In the genomic region with DNA sequence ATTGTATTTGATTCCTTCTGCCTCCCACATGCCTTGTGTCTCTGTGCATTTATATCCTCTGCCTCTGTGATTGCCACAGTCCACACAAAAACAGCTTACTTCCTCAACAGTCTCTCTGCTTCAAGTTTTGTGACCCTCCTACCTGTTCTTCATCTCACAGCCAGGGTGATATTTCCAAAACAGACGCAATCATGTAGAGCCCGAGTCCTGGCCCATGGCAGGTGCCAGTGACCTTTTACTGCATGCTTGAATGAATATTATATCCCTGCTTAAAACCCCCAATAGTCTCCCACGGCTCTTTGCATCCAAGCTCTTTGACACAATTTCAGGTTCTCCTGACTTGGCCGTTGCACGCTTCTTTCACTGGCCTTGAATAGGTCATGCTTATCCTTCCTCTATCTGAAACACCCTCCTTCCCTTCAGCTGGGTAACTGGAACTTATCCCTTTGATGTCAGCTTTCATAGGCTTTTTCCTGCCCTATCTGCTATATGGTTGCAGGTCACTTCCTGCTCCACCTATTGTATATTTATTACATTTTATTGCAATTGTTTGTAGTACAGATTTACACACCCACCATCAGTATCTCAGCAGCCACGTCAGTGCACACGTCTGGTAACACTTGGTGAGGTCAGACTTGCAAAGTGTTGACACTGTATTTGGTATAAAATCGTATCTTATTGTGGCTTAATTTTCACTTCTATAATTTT, we compare ENCODE assay signal across 26 cellular contexts. TPM values are rescaled to one million over a fixed set of nuclear protein-coding genes. Genes with fewer than 3 reads are reported as not detected.
DNase-seq lines count a peak whose midpoint lies in the region; ATAC-seq, FAIRE-seq and TF ChIP-seq lines count a peak whose summit lies in the region.
"Had no signal": no experiment of that assay in that cellular context is flagged by ENCODE, and none has a peak within 500 bp of the region (broad histone marks: within the 10 kb centered on the region; RNA-seq: fewer than 3 reads in every experiment).

No MANE protein-coding gene starts in this region.

- no peak overlapping the region for H3K27ac ChIP-seq in H1 (ENCODE audit: low read depth, low read length)
- H3K27ac ChIP-seq: A549; BLaER1 treated with 17β-estradiol and CSF1 and Interleukin-3, amounts not matched to agents 10 nM and 100 nM; KMS-11; PC-9; SJCRH30 had no signal

- H3K23ac ChIP-seq in H1 (ENCODE audit: insufficient read length) = no peak overlapping the region

- intact Hi-C loops in mucosa of descending colon (cut with DNase I, micrococcal nuclease) = no loop called here

- H3K9me3 Mint-ChIP-seq in WTC11 = peaks cover 68% of the 10 kb centered on the region

- no peak overlapping the region for H2BK120ac ChIP-seq in H1 (replicated peaks; ENCODE audit: low read depth, low read length)

- FAIRE-seq in H1 (lab: Jason Lieb, UNC) (no peak), urothelium cell line (lab: Jason Lieb, UNC) (peak; percentile 72)
- FAIRE-seq: A549, G401.6 had no signal

- TF ChIP-seq POLR2A in H1 (IDR thresholded peaks at IDR 0.05; ENCODE audit: control extremely low read depth in 1 of 2, low read depth in 2 of 2, low read length in 2 of 2) = no peak

- no peak overlapping the region for H3K4me3 ChIP-seq in H1 (ENCODE audit: extremely low read depth in 1 of 4, insufficient read depth in 2 of 4, low read depth in 3 of 4, low read length in 4 of 4)
- H3K4me3 ChIP-seq in mucosa of descending colon = no peak overlapping the region
- H3K4me3 ChIP-seq: A549; BLaER1 treated with 17β-estradiol and CSF1 and Interleukin-3, amounts not matched to agents 10 nM and 100 nM; PC-9; SJCRH30 had no signal

- peak overlapping the region; percentile 2 for H3K56ac ChIP-seq in H1 (replicated peaks; ENCODE audit: insufficient read length, low read depth, low read length)

- peaks cover 11% of the 10 kb centered on the region; the same call in 1 of the 2 replicates for H3K27me3 Mint-ChIP-seq in WTC11 (ENCODE audit: low read depth)

- H3K27ac Mint-ChIP-seq in WTC11 = no peak overlapping the region
- H3K27ac Mint-ChIP-seq: CD4-positive, alpha-beta memory T cell had no signal

- H3K9ac ChIP-seq in H1 (replicated peaks in 1 of 4; ENCODE audit: extremely low read depth in 1 of 4, low read depth in 3 of 4, low read length in 3 of 4) = no peak overlapping the region
- H3K9ac ChIP-seq: BLaER1 treated with 17β-estradiol and CSF1 and Interleukin-3, amounts not matched to agents 10 nM and 100 nM; KMS-11 had no signal

- TF ChIP-seq EP300 in H1 (IDR thresholded peaks at IDR 0.05; ENCODE audit: borderline replicate concordance in 1 of 2, low read depth in 2 of 2, low read length in 2 of 2) = no peak

- no peaks in the 10 kb centered on the region for H3K27me3 ChIP-seq in H1 (replicated peaks in 1 of 4; ENCODE audit: control insufficient read depth in 3 of 4, extremely low read depth in 1 of 4, insufficient read depth in 3 of 4, low read length in 3 of 4)
- H3K27me3 ChIP-seq: BLaER1 treated with 17β-estradiol and CSF1 and Interleukin-3, amounts not matched to agents 10 nM and 100 nM; SJCRH30 had no signal

- H3K36me3 Mint-ChIP-seq in WTC11 = peaks cover 57% of the 10 kb centered on the region
- H3K36me3 Mint-ChIP-seq: CD4-positive, alpha-beta memory T cell had no signal

- no peak overlapping the region for H3K4me2 ChIP-seq in H1 (ENCODE audit: insufficient read depth in 1 of 2, low read depth in 2 of 2, low read length in 2 of 2)
- H3K4me2 ChIP-seq: A549; BLaER1 treated with 17β-estradiol and CSF1 and Interleukin-3, amounts not matched to agents 10 nM and 100 nM; KMS-11; PC-9 had no signal

- H3K14ac ChIP-seq in H1 (ENCODE audit: insufficient read length) = no peak overlapping the region

- peaks cover 3% of the 10 kb centered on the region; the same call in 1 of the 2 replicates for H3K23me2 ChIP-seq in H1 (ENCODE audit: low read depth, low read length)

- ATAC-seq in mucosa of descending colon = peak; percentile 69
- no peak for ATAC-seq in WTC11
- ATAC-seq: A549, HCT116, Right ventricle myocardium inferior, SK-N-SH treated with all-trans-retinoic acid at 6 μM for 48 hours had no signal

- H2AK5ac ChIP-seq in H1 (ENCODE audit: low read depth, low read length) = no peak overlapping the region

- CTCF ChIA-PET in H1 (lab: Charles Lee; ENCODE audit: partially characterized antibody) = interaction anchor here (1.2 to 1.7 kb wide), 2 partner anchors 12 to 19 kb away, joined by 3 to 5 read pairs; no protein-coding TSS in a partner anchor
- CTCF ChIA-PET in WTC11 (lab: Charles Lee) = no interaction called here

- no peak overlapping the region for H3K18ac ChIP-seq in H1 (ENCODE audit: extremely low read depth, low read length)

- H4K91ac ChIP-seq in H1 (replicated peaks; ENCODE audit: insufficient read length, low read length) = no peak overlapping the region

- H3K79me2 ChIP-seq in H1 (ENCODE audit: control insufficient read depth in 1 of 2, insufficient read depth in 2 of 2, low read length in 2 of 2) = no peaks in the 10 kb centered on the region

- no peak overlapping the region for H2AFZ ChIP-seq in H1 (ENCODE audit: low read length)
- H2AFZ ChIP-seq: PC-9 had no signal

- no peak overlapping the region for H2BK20ac ChIP-seq in H1 (ENCODE audit: low read length)

- no peak overlapping the region for H4K5ac ChIP-seq in H1 (ENCODE audit: insufficient read length, low read depth, low read length)

- H3K36me3 ChIP-seq in H1 (ENCODE audit: control insufficient read depth in 2 of 4, insufficient read depth in 4 of 4, low read length in 3 of 4) (no peaks in the 10 kb centered on the region; a peak in 1 of 8 replicates), mucosa of descending colon (ENCODE audit: low read depth) (no peaks in the 10 kb centered on the region)
- H3K36me3 ChIP-seq: BLaER1 treated with 17β-estradiol and CSF1 and Interleukin-3, amounts not matched to agents 10 nM and 100 nM; SJCRH30 had no signal

- H2BK5ac ChIP-seq in H1 (ENCODE audit: low read depth, low read length) = no peak overlapping the region

- H4K8ac ChIP-seq in H1 (ENCODE audit: extremely low read depth, insufficient read depth, low read length) = no peak overlapping the region

- H4K20me1 ChIP-seq in H1 (replicated peaks in 1 of 2; ENCODE audit: control insufficient read depth in 1 of 2, insufficient read depth in 2 of 2, low read length in 2 of 2) = no peaks in the 10 kb centered on the region
- H4K20me1 ChIP-seq: BLaER1 treated with 17β-estradiol and CSF1 and Interleukin-3, amounts not matched to agents 10 nM and 100 nM had no signal

- no peak overlapping the region for H3K4me3 Mint-ChIP-seq in WTC11
- H3K4me3 Mint-ChIP-seq: CD4-positive, alpha-beta memory T cell had no signal

- no peak for TF ChIP-seq CTCF in H1 (IDR thresholded peaks at IDR 0.05; ENCODE audit: control extremely low read depth in 1 of 3, insufficient read depth in 1 of 3, low read depth in 1 of 3, low read length in 3 of 3)
- no peak for TF ChIP-seq CTCF in mucosa of descending colon (IDR thresholded peaks at IDR 0.05)
- no peak for TF ChIP-seq CTCF in WTC11 (IDR thresholded peaks at IDR 0.05)

- peak; percentile 63 for DNase-seq in LoVo (ENCODE audit: low spot score)
- no peak for DNase-seq in H1 (ENCODE audit: low read depth in 1 of 2, low spot score in 2 of 2)
- DNase-seq in mucosa of descending colon = peak in 1 of 3 donors; percentile 69
- DNase-seq in urothelium cell line (ENCODE audit: low spot score) = no peak
- DNase-seq in WTC11 (ENCODE audit: low spot score) = no peak
- DNase-seq in cerebellum (ENCODE audit: low spot score) = no peak
- DNase-seq in Kasumi-1 (lab: John Stamatoyannopoulos, UW) = no peak
- DNase-seq: AML-193; CD4-positive, alpha-beta memory T cell; COR-L47; DMS53; IMR-90; NCI-H2029; NCI-H2227 treated with DMSO at 0.1 percent for 48 hours; NCI-H526 treated with DMSO at 0.1 percent for 48 hours; PC-9; SJCRH30 had no signal

- POLR2A ChIA-PET in H1 (lab: Charles Lee; ENCODE audit: partially characterized antibody) (no interaction called here), WTC11 (lab: Charles Lee) (no interaction called here)

- H3K4me1 ChIP-seq in H1 (replicated peaks in 1 of 4; ENCODE audit: control insufficient read depth in 3 of 4, insufficient read depth in 4 of 4, low read length in 3 of 4) = peaks cover 0 to 7% (median 4%) of the 10 kb centered on the region in 4 experiments; a peak in 2 of 7 replicates
- H3K4me1 ChIP-seq in mucosa of descending colon (ENCODE audit: low read depth) = peaks cover 25% of the 10 kb centered on the region

- H3K79me1 ChIP-seq in H1 (ENCODE audit: low read depth, low read length) = no peaks in the 10 kb centered on the region

- peaks cover 21% of the 10 kb centered on the region for H3K4me1 Mint-ChIP-seq in WTC11

- peaks cover 32 to 38% of the 10 kb centered on the region in 2 experiments for H3K9me3 ChIP-seq in H1 (ENCODE audit: insufficient read depth in 2 of 2, low read depth in 1 of 2, low read length in 1 of 2)
- H3K9me3 ChIP-seq in mucosa of descending colon = no peaks in the 10 kb centered on the region

- no peak overlapping the region for H2BK15ac ChIP-seq in H1 (ENCODE audit: low read length)

- 85% methylated on average over 8 of the region's 8 CpGs; no CpG with 5 or more reads in 1 of the 2 experiments for WGBS in H1 (ENCODE audit: extremely low coverage in 1 of 2, insufficient coverage in 1 of 2, insufficient read length in 1 of 2, insufficient replicate concordance in 2 of 2, low coverage in 1 of 2, low lambda C conversion rate in 2 of 2, missing lambda C conversion rate in 1 of 2), 2 experiments

- no peak for TF ChIP-seq RAD21 in H1 (IDR thresholded peaks at IDR 0.05 in 1 of 2, conservative IDR thresholded peaks at IDR 0.05 in 1 of 2; ENCODE audit: low read depth in 2 of 2, low read length in 2 of 2)

- no peak overlapping the region for H2BK12ac ChIP-seq in H1 (ENCODE audit: low read depth, low read length)

- H3K4ac ChIP-seq in H1 (replicated peaks; ENCODE audit: insufficient read length, low read depth, low read length) = no peak overlapping the region

RNA-seq across cellular contexts. Expression of gene IL1B, which starts 29.7 kb away (rescaled TPM):
- total RNA-seq in H1 (2021; fragmentation: NEBNext Ultra II Directional; extraction: Animal tissue kit (Norgen Biotek cat#: 25700)) = not detected in 2 replicates
- polyA plus RNA-seq in H1 (2011; rRNA removed) = not detected in 2 replicates
- 0.12 TPM for polyA plus RNA-seq in H1 (2011; cell fraction: cytosol; rRNA removed)
- polyA plus RNA-seq in H1 (2011; cell fraction: nucleus; rRNA removed) = not detected
- not detected in 4 replicates for polyA plus RNA-seq in H1 (2012, experiment 1 of 2)
- polyA plus RNA-seq in H1 (2012, experiment 2 of 2) = not detected
- not detected for polyA plus RNA-seq in H1 (2013, experiment 1 of 2)
- not detected for polyA plus RNA-seq in H1 (2013, experiment 2 of 2)
- polyA minus RNA-seq in H1 (2011; rRNA and poly(A)+ RNA removed) = 1.5 TPM in 1 of 2 replicates, not detected in the other
- not detected for polyA minus RNA-seq in H1 (2011; cell fraction: cytosol; rRNA and poly(A)+ RNA removed)
- polyA minus RNA-seq in H1 (2011; cell fraction: nucleus; rRNA and poly(A)+ RNA removed) = not detected
- total RNA-seq in mucosa of descending colon = 1 to 10 TPM; 2.1 to 6.4 (median 4.2) TPM
- not detected in 3 replicates for total RNA-seq in WTC11 (2021)
- total RNA-seq in cerebellum = 1.1 TPM
- total RNA-seq: H4, Right ventricle myocardium inferior, SJCRH30 had no signal
- polyA plus RNA-seq: CD4-positive, alpha-beta memory T cell had no signal

RNA-seq across cellular contexts. Expression of gene IL37, which starts 44.7 kb away (rescaled TPM):
- total RNA-seq in H1 (2021; fragmentation: NEBNext Ultra II Directional; extraction: Animal tissue kit (Norgen Biotek cat#: 25700)) = not detected in 2 replicates
- 0.14 and 0.18 TPM in 2 replicates for polyA plus RNA-seq in H1 (2011; rRNA removed)
- polyA plus RNA-seq in H1 (2011; cell fraction: cytosol; rRNA removed) = 0.26 TPM
- polyA plus RNA-seq in H1 (2011; cell fraction: nucleus; rRNA removed) = 0.50 TPM
- polyA plus RNA-seq in H1 (2012, experiment 1 of 2) = not detected in 4 replicates
- polyA plus RNA-seq in H1 (2012, experiment 2 of 2) = not detected
- 0.12 TPM for polyA plus RNA-seq in H1 (2013, experiment 1 of 2)
- 0.09 TPM for polyA plus RNA-seq in H1 (2013, experiment 2 of 2)
- not detected in 2 replicates for polyA minus RNA-seq in H1 (2011; rRNA and poly(A)+ RNA removed)
- polyA minus RNA-seq in H1 (2011; cell fraction: cytosol; rRNA and poly(A)+ RNA removed) = not detected
- not detected for polyA minus RNA-seq in H1 (2011; cell fraction: nucleus; rRNA and poly(A)+ RNA removed)
- total RNA-seq in mucosa of descending colon (under 1 TPM in 2 of 3 donors, not detected in 1; 0.67 to 0.82 TPM), WTC11 (2021) (0.30 to 0.48 TPM in 2 of 3 replicates, not detected in the other), cerebellum (not detected)
- total RNA-seq: CD4-positive, alpha-beta memory T cell; H4; IMR-90; NCI-H460; Right ventricle myocardium inferior had no signal
- polyA plus RNA-seq: A549; CD4-positive, alpha-beta memory T cell had no signal
